Comparison of ENCODE assay signal across 9 cellular contexts in genomic region chr1:26991310-26992116, GRCh38. TPM values are rescaled to one million over a fixed set of nuclear protein-coding genes. Genes with fewer than 3 reads are reported as not detected.
A peak's percentile ranks its signal among the peaks of the same experiment; 100 is the strongest.
DNase-seq lines count a peak whose midpoint lies in the region; FAIRE-seq and TF ChIP-seq lines count a peak whose summit lies in the region.
"Had no signal": no experiment of that assay in that cellular context is flagged by ENCODE, and none has a peak within 500 bp of the region (broad histone marks: within the 10 kb centered on the region; RNA-seq: fewer than 3 reads in every experiment).

No MANE protein-coding gene starts in this region.

- intact Hi-C loops in mammary epithelial cell (cut with micrococcal nuclease) = no loop called here
- intact Hi-C loops in breast epithelium (cut with DNase I; ENCODE audit: low total_unique reads) = no loop called here

- H3K27me3 ChIP-seq in mammary epithelial cell (ENCODE audit: insufficient read depth, low read length) = no peaks in the 10 kb centered on the region
- peaks cover 0 to 5% of the 10 kb centered on the region in 2 donors for H3K27me3 ChIP-seq in breast epithelium

- TF ChIP-seq CTCF in mammary epithelial cell (conservative IDR thresholded peaks at IDR 0.05 in 1 of 2, IDR thresholded peaks at IDR 0.05 in 1 of 2; ENCODE audit: extremely low read depth in 1 of 2, insufficient read depth in 1 of 2, low read depth in 1 of 2, low read length in 2 of 2) = no peak
- no peak for TF ChIP-seq CTCF in breast epithelium (IDR thresholded peaks at IDR 0.05)
- no peak for TF ChIP-seq CTCF in epithelial cell of proximal tubule (conservative IDR thresholded peaks at IDR 0.05; ENCODE audit: low read depth, low read length)

- peaks cover 38% of the 10 kb centered on the region for H3K4me1 ChIP-seq in mammary epithelial cell (ENCODE audit: insufficient read depth, low read length)
- peaks cover 0 to 4% of the 10 kb centered on the region in 2 donors for H3K4me1 ChIP-seq in breast epithelium

- H2AFZ ChIP-seq in mammary epithelial cell (ENCODE audit: low read depth, low read length) = no peak overlapping the region

- TF ChIP-seq POLR2A in breast epithelium (IDR thresholded peaks at IDR 0.05) = no peak

- H3K27ac ChIP-seq in mammary epithelial cell (ENCODE audit: insufficient read depth, low read depth, low read length) (no peak overlapping the region), breast epithelium (no peak overlapping the region)

- no peak for FAIRE-seq in urothelium cell line (lab: Jason Lieb, UNC)

- 90% methylated on average over 5 of the region's 10 CpGs for WGBS in mammary epithelial cell (ENCODE audit: low coverage, missing lambda C conversion rate)

- in situ Hi-C loops in mammary epithelial cell (cut with MboI; ENCODE audit: low sequenced_read_pairs in 2 of 2) = no loop called here

- dilution Hi-C loops in mammary epithelial cell (cut with HindIII; ENCODE audit: low sequenced_read_pairs) = no loop called here

- H3K4me3 ChIP-seq in mammary epithelial cell (replicated peaks in 1 of 3; ENCODE audit: insufficient read depth in 1 of 3, low read depth in 2 of 3, low read length in 3 of 3) (no peak overlapping the region), breast epithelium (no peak overlapping the region), epithelial cell of proximal tubule (ENCODE audit: low read depth, low read length) (peak overlapping the region; percentile 17)

- CTCF ChIA-PET in mammary epithelial cell (lab: Charles Lee; ENCODE audit: low non-redundant PET) = interaction anchor here (0.7 kb wide), 1 partner anchor 24 kb away, joined by 3 read pairs; no protein-coding TSS in a partner anchor

- no peak for DNase-seq in mammary epithelial cell
- no peak for DNase-seq in breast epithelium (ENCODE audit: low spot score in 2 of 2)
- peak; percentile 44 for DNase-seq in NCI-H69 (lab: John Stamatoyannopoulos, UW)
- DNase-seq in epithelial cell of proximal tubule (ENCODE audit: low read depth) = no peak
- DNase-seq in urothelium cell line (ENCODE audit: low spot score) = peak; percentile 75
- no peak for DNase-seq in activated gamma-delta T cell treated with Interleukin-2 at 50 U/mL for 16 hours
- DNase-seq in NCI-H1417 (lab: John Stamatoyannopoulos, UW) = no peak
- no peak for DNase-seq in RKO (ENCODE audit: low spot score)
- DNase-seq: naive B cell had no signal

- H3K36me3 ChIP-seq in mammary epithelial cell (ENCODE audit: insufficient read depth, low read length) (no peaks in the 10 kb centered on the region), breast epithelium (no peaks in the 10 kb centered on the region)

- H3K9me3 ChIP-seq in mammary epithelial cell (replicated peaks; ENCODE audit: insufficient read depth, low read length) (no peaks in the 10 kb centered on the region), breast epithelium (no peaks in the 10 kb centered on the region)

- H3K9ac ChIP-seq in mammary epithelial cell (ENCODE audit: insufficient read depth, low read length) = no peak overlapping the region

- no peaks in the 10 kb centered on the region for H4K20me1 ChIP-seq in mammary epithelial cell (ENCODE audit: insufficient read depth, low read length)

- no TSS peak for BruUV-seq in mammary epithelial cell (replicated peaks; lab: Mats Ljungman, UMichigan)

- H3K4me2 ChIP-seq in mammary epithelial cell (ENCODE audit: insufficient read depth, low read depth, low read length) = peak overlapping the region; percentile 4

- peaks cover 31% of the 10 kb centered on the region for H3K79me2 ChIP-seq in mammary epithelial cell (ENCODE audit: insufficient read depth, low read length)

RNA-seq across cellular contexts. Expression of gene TRNP1, which starts 2.0 kb away (rescaled TPM):
- total RNA-seq in mammary epithelial cell = 100 to 1,000 TPM in 1 of 2 donors, 10 to 100 TPM in 1; 99.0 to 142 TPM
- polyA plus RNA-seq in mammary epithelial cell = 196 TPM
- polyA minus RNA-seq in mammary epithelial cell = 75.9 TPM
- 10 to 100 TPM in 2 of 3 donors, 1 to 10 TPM in 1; 1.6 to 27.8 (median 16.7) TPM for total RNA-seq in breast epithelium
- total RNA-seq in epithelial cell of proximal tubule = 89.9 and 159 TPM in 2 replicates

RNA-seq across cellular contexts. Expression of gene TENT5B, which starts 21.1 kb away (rescaled TPM):
- 10 to 100 TPM; 23.4 to 50.7 TPM for total RNA-seq in mammary epithelial cell
- 21.8 TPM for polyA plus RNA-seq in mammary epithelial cell
- polyA minus RNA-seq in mammary epithelial cell = 24.1 TPM
- 10 to 100 TPM; 15.2 to 46.2 (median 23.9) TPM for total RNA-seq in breast epithelium
- 3.9 and 14.5 TPM in 2 replicates for total RNA-seq in epithelial cell of proximal tubule

RNA-seq across cellular contexts. Expression of gene KDF1, which starts 31.2 kb away (rescaled TPM):
- total RNA-seq in mammary epithelial cell = 10 to 100 TPM; 15.2 to 24.7 TPM
- 26.4 TPM for polyA plus RNA-seq in mammary epithelial cell
- 25.0 TPM for polyA minus RNA-seq in mammary epithelial cell
- 10 to 100 TPM in 2 of 3 donors, not detected in 1; 10.8 to 22.2 TPM for total RNA-seq in breast epithelium
- 8.3 and 10.0 TPM in 2 replicates for total RNA-seq in epithelial cell of proximal tubule

Comparison
In these comparisons a context has a peak if more than half of its experiments do, and no peak if none do; other contexts are left out.
1. DNase-seq: peak in NCI-H69 (single experiment) and urothelium cell line (single experiment); none in mammary epithelial cell (single experiment), breast epithelium (0 of 2), epithelial cell of proximal tubule (single experiment), activated gamma-delta T cell treated with Interleukin-2 at 50 U/mL for 16 hours (single experiment), NCI-H1417 (0 of 3) and RKO (single experiment).